Comparison of ENCODE assay signal across 24 cellular contexts in genomic region chr20:32329817-32330554, GRCh38. TPM values are rescaled to one million over a fixed set of nuclear protein-coding genes. Genes with fewer than 3 reads are reported as not detected.
DNase-seq lines count a peak whose midpoint lies in the region; ATAC-seq and TF ChIP-seq lines count a peak whose summit lies in the region.
"Had no signal": no experiment of that assay in that cellular context is flagged by ENCODE, and none has a peak within 500 bp of the region (broad histone marks: within the 10 kb centered on the region; RNA-seq: fewer than 3 reads in every experiment).

No MANE protein-coding gene starts in this region.

- H3K9me3 ChIP-seq in vagina: no peaks in the 10 kb centered on the region
- H3K9me3 ChIP-seq: BLaER1, mucosa of descending colon had no signal

- TF ChIP-seq POLR2A in vagina (IDR thresholded peaks at IDR 0.05): no peak

- H3K27ac ChIP-seq in C4-2B: peak overlapping the region; percentile 60
- H3K27ac ChIP-seq in foreskin keratinocyte: no peak overlapping the region
- no peak overlapping the region for H3K27ac ChIP-seq in vagina
- H3K27ac ChIP-seq: HL-60, PC-9 had no signal

- H3K4me1 ChIP-seq in foreskin keratinocyte (peaks cover 11% of the 10 kb centered on the region), vagina (no peaks in the 10 kb centered on the region)

- ATAC-seq in foreskin keratinocyte (peak; percentile 24), HG03342 (IDR thresholded peaks at IDR 0.05; ENCODE audit: unreplicated experiment) (no peak)
- ATAC-seq: activated CD8-positive, alpha-beta memory T cell treated with anti-CD3 and anti-CD28 coated beads, Interleukin-2, amount 10 ng/mL, durations not matched to agents 7 days and 5 days; GM23338; mucosa of descending colon had no signal

- peaks cover 3 to 16% of the 10 kb centered on the region in 2 donors for H3K36me3 ChIP-seq in vagina

- DNase-seq in DMS53 (lab: John Stamatoyannopoulos, UW) (peak; percentile 98), NCI-H774 (lab: John Stamatoyannopoulos, UW) (peak; percentile 54), foreskin keratinocyte (peak in 1 of 2 donors; percentile 52), GM19238 (ENCODE audit: insufficient read length, low spot score) (no peak), vagina (ENCODE audit: extremely low spot score in 2 of 2) (no peak)
- DNase-seq: activated B cell treated with CpG ODN at 0.5 μM for 24 hours; activated CD8-positive, alpha-beta memory T cell treated with anti-CD3 and anti-CD28 coated beads, Interleukin-2, amount 10 ng/mL, durations not matched to agents 7 days and 5 days; activated naive CD4-positive, alpha-beta T cell treated with anti-CD3 and anti-CD28 coated beads, Interleukin-2, amount 10 ng/mL, durations not matched to agents 7 days and 5 days; effector CD4-positive, alpha-beta T cell; EL; erythroblast; head of caudate nucleus; mucosa of descending colon; NCI-H187; NCI-H226; NK-92 treated with Interleukin-12 subunit alpha and Interleukin-12 subunit beta, amount 100 ng/mL, for 24 hours; PC-9; stimulated activated CD4-positive, alpha-beta T cell treated with anti-CD3 and anti-CD28 coated beads, Interleukin-2, amount 100 ng/mL, for 24 hours; T1000 had no signal

- H3K4me3 ChIP-seq in vagina: no peak overlapping the region
- H3K4me3 ChIP-seq: BLaER1, GM23338, mucosa of descending colon, PC-9 had no signal

- no peaks in the 10 kb centered on the region for H3K27me3 ChIP-seq in foreskin keratinocyte
- H3K27me3 ChIP-seq in vagina: no peaks in the 10 kb centered on the region
- H3K27me3 ChIP-seq: BLaER1 had no signal

- intact Hi-C loops in vagina (cut with DNase I): no loop called here

- no peak for TF ChIP-seq CTCF in C4-2B (conservative IDR thresholded peaks at IDR 0.05)
- TF ChIP-seq CTCF in foreskin keratinocyte (conservative IDR thresholded peaks at IDR 0.05): no peak
- no peak for TF ChIP-seq CTCF in vagina (IDR thresholded peaks at IDR 0.05)

RNA-seq across cellular contexts. Expression of gene ASXL1, which starts 28.1 kb away (rescaled TPM):
- total RNA-seq in foreskin keratinocyte: 28.2 and 31.7 TPM in 2 replicates
- polyA plus RNA-seq in foreskin keratinocyte: 11.7 and 12.8 TPM in 2 replicates
- total RNA-seq in vagina: 97.5 TPM

RNA-seq across cellular contexts. Expression of gene KIF3B, which starts 52.5 kb away (rescaled TPM):
- total RNA-seq in foreskin keratinocyte (21.5 and 23.2 TPM in 2 replicates), vagina (16.2 TPM)
- polyA plus RNA-seq in foreskin keratinocyte: 7.4 and 8.0 TPM in 2 replicates

Comparison
In these comparisons a context has a peak if more than half of its experiments do, and no peak if none do; other contexts are left out.
1. DNase-seq: peak in DMS53 (single experiment) and NCI-H774 (single experiment); none in GM19238 (single experiment) and vagina (0 of 2).